ENCODE assay signal across 19 cellular contexts in the genomic region with DNA sequence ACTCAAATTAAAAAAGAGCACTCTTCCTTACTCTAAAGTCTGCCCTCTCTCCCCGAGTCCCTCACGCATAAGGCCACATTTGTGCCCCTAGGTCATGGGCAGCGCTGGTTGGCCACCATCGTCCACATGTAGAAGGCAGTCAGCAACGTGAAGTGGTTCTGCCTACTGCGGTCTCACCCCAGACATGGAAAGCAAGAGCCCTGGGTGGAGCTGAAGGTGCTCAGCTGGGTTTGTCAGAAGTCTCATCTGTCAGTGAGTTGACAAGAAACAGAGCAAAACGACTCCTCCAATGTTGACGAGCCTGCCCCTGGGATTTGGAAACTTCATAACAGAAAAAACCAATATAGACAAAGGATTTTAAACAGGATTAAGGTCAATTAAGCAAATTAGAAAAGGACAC.
A peak's percentile ranks its signal among the peaks of the same experiment; 100 is the strongest.
DNase-seq lines count a peak whose midpoint lies in the region; ATAC-seq and TF ChIP-seq lines count a peak whose summit lies in the region.
"Had no signal": no experiment of that assay in that cellular context is flagged by ENCODE, and none has a peak within 500 bp of the region (broad histone marks: within the 10 kb centered on the region; RNA-seq: fewer than 3 reads in every experiment).

No MANE protein-coding gene starts in this region.

- H3K18ac ChIP-seq in mesenchymal stem cell (ENCODE audit: low read depth in 1 of 2, low read length in 2 of 2): no peak overlapping the region

- H3K4me3 Mint-ChIP-seq in activated CD8-positive, alpha-beta memory T cell treated with anti-CD3 and anti-CD28 coated beads, Interleukin-2, amount 10 ng/mL, durations not matched to agents 7 days and 5 days: peak overlapping the region; percentile 27
- peak overlapping the region; percentile 73 for H3K4me3 Mint-ChIP-seq in CD8-positive, alpha-beta T cell

- H4K91ac ChIP-seq in mesenchymal stem cell (ENCODE audit: low read length): no peak overlapping the region

- H3K27me3 Mint-ChIP-seq in activated CD8-positive, alpha-beta memory T cell treated with anti-CD3 and anti-CD28 coated beads, Interleukin-2, amount 10 ng/mL, durations not matched to agents 7 days and 5 days: peaks cover 16% of the 10 kb centered on the region
- H3K27me3 Mint-ChIP-seq in CD8-positive, alpha-beta T cell (ENCODE audit: low read depth): peaks cover 4% of the 10 kb centered on the region

- H2BK15ac ChIP-seq in mesenchymal stem cell (ENCODE audit: low read depth, poor library complexity, severe bottlenecking): no peak overlapping the region

- no peak overlapping the region for H2BK12ac ChIP-seq in mesenchymal stem cell (ENCODE audit: low read length in 2 of 2)

- peaks cover 12% of the 10 kb centered on the region for H3K4me1 Mint-ChIP-seq in activated CD8-positive, alpha-beta memory T cell treated with anti-CD3 and anti-CD28 coated beads, Interleukin-2, amount 10 ng/mL, durations not matched to agents 7 days and 5 days
- peaks cover 17% of the 10 kb centered on the region for H3K4me1 Mint-ChIP-seq in CD8-positive, alpha-beta T cell (ENCODE audit: low read depth)

- H2BK120ac ChIP-seq in mesenchymal stem cell (ENCODE audit: low read depth, low read length): no peak overlapping the region

- WGBS in mesenchymal stem cell: 72% methylated on average over 6 of the region's 8 CpGs

- H2AK5ac ChIP-seq in mesenchymal stem cell (ENCODE audit: low read length, severe bottlenecking): no peak overlapping the region

- no peaks in the 10 kb centered on the region for H3K27me3 ChIP-seq in CD8-positive, alpha-beta T cell (ENCODE audit: insufficient read depth, low read length)
- H3K27me3 ChIP-seq in WERI-Rb-1 (ENCODE audit: insufficient read depth, low read depth, severe bottlenecking) (no peaks in the 10 kb centered on the region), mesenchymal stem cell (ENCODE audit: control insufficient read depth in 1 of 2, insufficient read depth in 1 of 2, low read length in 2 of 2) (peaks cover 0 to 5% of the 10 kb centered on the region in 2 experiments)

- ATAC-seq in activated CD8-positive, alpha-beta memory T cell treated with anti-CD3 and anti-CD28 coated beads, Interleukin-2, amount 10 ng/mL, durations not matched to agents 7 days and 5 days: no peak
- ATAC-seq in CD8-positive, alpha-beta T cell: no peak
- no peak for ATAC-seq in GM19023 (IDR thresholded peaks at IDR 0.05; ENCODE audit: unreplicated experiment)
- no peak for ATAC-seq in GM18519 (IDR thresholded peaks at IDR 0.05; ENCODE audit: low FRiP score, unreplicated experiment)
- ATAC-seq: esophagus mucosa, foreskin keratinocyte had no signal

- no peak overlapping the region for H3K4me2 ChIP-seq in mesenchymal stem cell (ENCODE audit: low read length, poor library complexity, severe bottlenecking)

- no peaks in the 10 kb centered on the region for H3K4me1 ChIP-seq in CD8-positive, alpha-beta T cell (ENCODE audit: insufficient read depth, low read length)
- H3K4me1 ChIP-seq in mesenchymal stem cell (ENCODE audit: control insufficient read depth, insufficient read depth, low read depth, low read length): no peaks in the 10 kb centered on the region
- H3K4me1 ChIP-seq: foreskin keratinocyte had no signal

- H4K8ac ChIP-seq in mesenchymal stem cell (ENCODE audit: low read length): peak overlapping the region; percentile 9

- no peak overlapping the region for H2BK5ac ChIP-seq in mesenchymal stem cell (ENCODE audit: low read depth, low read length, poor library complexity, severe bottlenecking)

- POLR2A ChIA-PET in CD8-positive, alpha-beta T cell (lab: Charles Lee): interaction anchor here (0.7 to 1.9 kb wide), 2 partner anchors 348 to 359 kb away, joined by 4 read pairs; no protein-coding TSS in a partner anchor

- H3K23ac ChIP-seq in mesenchymal stem cell (ENCODE audit: low read length in 2 of 2): no peak overlapping the region

- no peak overlapping the region for H3K4me3 ChIP-seq in CD8-positive, alpha-beta T cell (ENCODE audit: low read depth, low read length)
- H3K4me3 ChIP-seq in WERI-Rb-1 (ENCODE audit: low read depth, low read length) (no peak overlapping the region), mesenchymal stem cell (ENCODE audit: insufficient read depth in 1 of 2, low read depth in 1 of 2, low read length in 2 of 2) (no peak overlapping the region)
- H3K4me3 ChIP-seq: coronary artery, SK-N-MC had no signal

- intact Hi-C loops in CD8-positive, alpha-beta T cell (cut with DNase I, micrococcal nuclease): no loop called here

- H3K14ac ChIP-seq in mesenchymal stem cell (ENCODE audit: low read length in 2 of 2): no peak overlapping the region

- no peaks in the 10 kb centered on the region for H3K79me1 ChIP-seq in mesenchymal stem cell (replicated peaks; ENCODE audit: low read length, poor library complexity, severe bottlenecking)

- H3K36me3 Mint-ChIP-seq in activated CD8-positive, alpha-beta memory T cell treated with anti-CD3 and anti-CD28 coated beads, Interleukin-2, amount 10 ng/mL, durations not matched to agents 7 days and 5 days: no peaks in the 10 kb centered on the region
- no peaks in the 10 kb centered on the region for H3K36me3 Mint-ChIP-seq in CD8-positive, alpha-beta T cell

- H3K9me3 ChIP-seq in CD8-positive, alpha-beta T cell (ENCODE audit: low read length): no peaks in the 10 kb centered on the region
- H3K9me3 ChIP-seq in WERI-Rb-1 (ENCODE audit: severe bottlenecking): no peaks in the 10 kb centered on the region
- H3K9me3 ChIP-seq in mesenchymal stem cell (ENCODE audit: control insufficient read depth, low read length): no peaks in the 10 kb centered on the region

- H2AFZ ChIP-seq in mesenchymal stem cell (ENCODE audit: low read depth, low read length): no peak overlapping the region

- no peak overlapping the region for H3K4ac ChIP-seq in mesenchymal stem cell (ENCODE audit: low read depth in 1 of 2, low read length in 2 of 2)

- no peaks in the 10 kb centered on the region for H3K9me3 Mint-ChIP-seq in activated CD8-positive, alpha-beta memory T cell treated with anti-CD3 and anti-CD28 coated beads, Interleukin-2, amount 10 ng/mL, durations not matched to agents 7 days and 5 days (ENCODE audit: low read depth)
- H3K9me3 Mint-ChIP-seq in CD8-positive, alpha-beta T cell: no peaks in the 10 kb centered on the region

- H3K36me3 ChIP-seq in CD8-positive, alpha-beta T cell (ENCODE audit: insufficient read depth, low read length): no peaks in the 10 kb centered on the region
- no peaks in the 10 kb centered on the region for H3K36me3 ChIP-seq in WERI-Rb-1
- H3K36me3 ChIP-seq in mesenchymal stem cell (ENCODE audit: control insufficient read depth in 1 of 2, insufficient read depth in 2 of 2, low read depth in 1 of 2, low read length in 2 of 2): no peaks in the 10 kb centered on the region

- H3K27ac ChIP-seq in CD8-positive, alpha-beta T cell (ENCODE audit: low read depth, low read length): no peak overlapping the region
- peak overlapping the region; percentile 56 for H3K27ac ChIP-seq in WERI-Rb-1
- H3K27ac ChIP-seq in mesenchymal stem cell (ENCODE audit: low read length, poor library complexity, severe bottlenecking): no peak overlapping the region
- H3K27ac ChIP-seq: coronary artery, foreskin keratinocyte, SK-N-MC had no signal

- H3K9ac ChIP-seq in mesenchymal stem cell (ENCODE audit: low read length): no peak overlapping the region

- H3K27ac Mint-ChIP-seq in activated CD8-positive, alpha-beta memory T cell treated with anti-CD3 and anti-CD28 coated beads, Interleukin-2, amount 10 ng/mL, durations not matched to agents 7 days and 5 days: peak overlapping the region; percentile 60
- H3K27ac Mint-ChIP-seq in CD8-positive, alpha-beta T cell: peak overlapping the region; percentile 78

- no peak for DNase-seq in activated CD8-positive, alpha-beta memory T cell treated with anti-CD3 and anti-CD28 coated beads, Interleukin-2, amount 10 ng/mL, durations not matched to agents 7 days and 5 days
- DNase-seq in activated CD8-positive, alpha-beta memory T cell treated with anti-CD3 and anti-CD28 coated beads, Interleukin-2, amount 50 U/mL, for 48 hours: no peak
- no peak for DNase-seq in CD8-positive, alpha-beta T cell
- DNase-seq in WERI-Rb-1 (peak; percentile 63), mesenchymal stem cell (no peak), OCI-M1 (lab: John Stamatoyannopoulos, UW) (no peak)
- DNase-seq: activated effector memory CD4-positive, alpha-beta T cell treated with Interleukin-2 at 50 U/mL for 16 hours; anterior cingulate cortex; foreskin keratinocyte; mesendoderm; NCI-H1092; NCI-H187; nucleus accumbens; RPMI8226 had no signal

- TF ChIP-seq CTCF in CD8-positive, alpha-beta T cell (IDR thresholded peaks at IDR 0.05): no peak
- no peak for TF ChIP-seq CTCF in WERI-Rb-1 (IDR thresholded peaks at IDR 0.05; ENCODE audit: low read depth, low read length)

- CTCF ChIA-PET in activated CD8-positive, alpha-beta memory T cell treated with anti-CD3 and anti-CD28 coated beads, Interleukin-2, amount 10 ng/mL, durations not matched to agents 7 days and 5 days (lab: Charles Lee): no interaction called here
- CTCF ChIA-PET in CD8-positive, alpha-beta T cell (lab: Charles Lee): no interaction called here
